Comparison of ENCODE assay signal across 10 cellular contexts in the genomic region with DNA sequence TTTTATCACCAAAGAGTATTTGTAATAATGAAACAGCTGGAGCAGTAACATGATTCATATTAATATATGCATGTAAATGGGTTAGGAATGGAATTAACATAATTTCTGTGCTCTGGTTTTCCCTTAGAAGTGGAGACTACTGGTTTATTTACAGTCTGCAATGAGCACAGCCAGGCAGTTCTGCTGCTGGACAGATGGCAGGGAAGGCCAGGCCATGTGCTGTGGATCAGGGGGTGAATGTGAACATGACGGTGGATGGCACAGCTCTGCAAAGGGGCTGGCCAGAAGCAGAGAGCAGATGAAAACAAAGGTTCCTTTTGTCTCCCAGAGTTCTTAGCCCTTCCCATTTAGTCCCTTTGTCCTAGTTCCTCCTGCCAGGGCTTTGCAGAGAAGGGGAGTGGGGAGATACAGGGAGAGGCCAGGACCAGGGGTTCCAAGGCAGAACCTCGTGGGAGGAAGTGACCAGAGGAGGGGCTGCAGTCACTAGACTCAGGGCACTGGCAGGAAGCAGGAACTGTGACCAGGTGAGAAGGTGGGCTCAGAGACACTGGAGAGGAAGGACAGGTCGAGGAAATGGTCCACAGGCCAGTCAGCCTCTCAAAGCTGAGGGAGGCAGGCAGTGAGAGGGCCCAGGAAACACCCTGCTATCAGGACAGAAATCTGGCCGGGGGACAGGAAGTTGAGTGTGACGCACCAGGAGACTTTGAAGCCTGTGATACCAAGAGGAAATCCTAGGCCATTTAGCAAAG.
DNase-seq lines count a peak whose midpoint lies in the region; ATAC-seq and TF ChIP-seq lines count a peak whose summit lies in the region.
"Had no signal": no experiment of that assay in that cellular context is flagged by ENCODE, and none has a peak within 500 bp of the region (broad histone marks: within the 10 kb centered on the region; RNA-seq: fewer than 3 reads in every experiment).

No MANE protein-coding gene starts in this region.

- WGBS in mesodermal cell (ENCODE audit: insufficient coverage in 2 of 2), 2 experiments = 74% methylated on average over 5 of the region's 5 CpGs
- 12 to 30% methylated on average over 5 of the region's 5 CpGs for WGBS in sigmoid colon, 2 donors
- 46 to 68% methylated on average over 3 to 5 of the region's 5 CpGs for WGBS in esophagus squamous epithelium, 2 donors

- H3K4me3 Mint-ChIP-seq in CD4-positive, CD25-positive, alpha-beta regulatory T cell = no peak overlapping the region
- no peak overlapping the region for H3K4me3 Mint-ChIP-seq in activated T-helper 2 cell treated with anti-CD3 and anti-CD28 coated beads, Interferon-gamma antibody, Interleukin-2, Interleukin-4, amounts not matched to agents 10 μg/mL and 5 μg/mL and 100 μg/mL, durations not matched to agents 14 hours and 24 hours and 36 hours (ENCODE audit: low read depth)

- intact Hi-C loops in activated T-helper 2 cell treated with anti-CD3 and anti-CD28 coated beads, Interferon-gamma antibody, Interleukin-2, Interleukin-4, amounts not matched to agents 10 μg/mL and 5 μg/mL and 100 μg/mL, durations not matched to agents 14 hours and 24 hours and 36 hours (cut with micrococcal nuclease) = loop anchor here (10.0 kb wide), 1 partner anchor 129 kb away; a partner anchor contains a TSS
- intact Hi-C loops in sigmoid colon (cut with DNase I) (no loop called here), esophagus squamous epithelium (cut with DNase I) (no loop called here)

- ATAC-seq in CD4-positive, CD25-positive, alpha-beta regulatory T cell (ENCODE audit: low read depth in 2 of 2) = peak; percentile 18 to 40
- ATAC-seq in GM19351 (IDR thresholded peaks at IDR 0.05; ENCODE audit: unreplicated experiment) = no peak

- H3K9me3 ChIP-seq in CD4-positive, CD25-positive, alpha-beta regulatory T cell (ENCODE audit: control insufficient read depth in 2 of 2, low read length in 2 of 2) = no peaks in the 10 kb centered on the region
- H3K9me3 ChIP-seq in Loucy (ENCODE audit: insufficient read depth, low read depth, low read length) (no peaks in the 10 kb centered on the region), mesodermal cell (ENCODE audit: control insufficient read depth, low read length) (no peaks in the 10 kb centered on the region), sigmoid colon (no peaks in the 10 kb centered on the region), esophagus squamous epithelium (no peaks in the 10 kb centered on the region)
- H3K9me3 ChIP-seq: thoracic aorta had no signal

- peaks cover 3 to 14% (median 9%) of the 10 kb centered on the region in 4 donors for H3K4me1 Mint-ChIP-seq in CD4-positive, CD25-positive, alpha-beta regulatory T cell
- H3K4me1 Mint-ChIP-seq in activated T-helper 2 cell treated with anti-CD3 and anti-CD28 coated beads, Interferon-gamma antibody, Interleukin-2, Interleukin-4, amounts not matched to agents 10 μg/mL and 5 μg/mL and 100 μg/mL, durations not matched to agents 14 hours and 24 hours and 36 hours (ENCODE audit: low read depth) = peaks cover 14% of the 10 kb centered on the region

- H3K4me1 ChIP-seq in CD4-positive, CD25-positive, alpha-beta regulatory T cell (ENCODE audit: control insufficient read depth, insufficient read depth, low read length, poor library complexity, severe bottlenecking) = peaks cover 10% of the 10 kb centered on the region
- H3K4me1 ChIP-seq in Loucy (ENCODE audit: insufficient read depth, low read length, poor library complexity, severe bottlenecking) = peaks cover 12% of the 10 kb centered on the region
- peaks cover 10% of the 10 kb centered on the region for H3K4me1 ChIP-seq in mesodermal cell (ENCODE audit: control insufficient read depth, insufficient read depth, low read length, poor library complexity, severe bottlenecking)
- peaks cover 0 to 7% (median 0%) of the 10 kb centered on the region in 4 donors for H3K4me1 ChIP-seq in sigmoid colon
- peaks cover 0 to 8% (median 6%) of the 10 kb centered on the region in 3 donors for H3K4me1 ChIP-seq in esophagus squamous epithelium

- H3K27me3 Mint-ChIP-seq in CD4-positive, CD25-positive, alpha-beta regulatory T cell = peaks cover 4% of the 10 kb centered on the region
- peaks cover 6% of the 10 kb centered on the region for H3K27me3 Mint-ChIP-seq in activated T-helper 2 cell treated with anti-CD3 and anti-CD28 coated beads, Interferon-gamma antibody, Interleukin-2, Interleukin-4, amounts not matched to agents 10 μg/mL and 5 μg/mL and 100 μg/mL, durations not matched to agents 14 hours and 24 hours and 36 hours (ENCODE audit: low read depth)

- no peaks in the 10 kb centered on the region for H3K36me3 ChIP-seq in CD4-positive, CD25-positive, alpha-beta regulatory T cell (ENCODE audit: control insufficient read depth, insufficient read depth, low read length)
- H3K36me3 ChIP-seq in Loucy (ENCODE audit: insufficient read depth, low read length) = no peaks in the 10 kb centered on the region
- no peaks in the 10 kb centered on the region for H3K36me3 ChIP-seq in mesodermal cell (ENCODE audit: control insufficient read depth, insufficient read depth, low read length)
- H3K36me3 ChIP-seq in sigmoid colon = no peaks in the 10 kb centered on the region
- no peaks in the 10 kb centered on the region for H3K36me3 ChIP-seq in esophagus squamous epithelium
- H3K36me3 ChIP-seq: thoracic aorta had no signal

- peak in 1 of 3 donors; percentile 48 for DNase-seq in CD4-positive, CD25-positive, alpha-beta regulatory T cell
- peak; percentile 17 for DNase-seq in activated T-helper 2 cell treated with anti-CD3 and anti-CD28 coated beads, Interferon-gamma antibody, Interleukin-2, Interleukin-4, amounts not matched to agents 10 μg/mL and 5 μg/mL and 100 μg/mL, durations not matched to agents 14 hours and 24 hours and 36 hours (ENCODE audit: low spot score)
- DNase-seq in NK-92 (lab: John Stamatoyannopoulos, UW; ENCODE audit: unreplicated experiment) (no peak), sigmoid colon (no peak), esophagus squamous epithelium (lab: John Stamatoyannopoulos, UW) (no peak)

- H3K27ac Mint-ChIP-seq in CD4-positive, CD25-positive, alpha-beta regulatory T cell = peak overlapping the region in 2 of 3 donors; percentile 52
- no peak overlapping the region for H3K27ac Mint-ChIP-seq in activated T-helper 2 cell treated with anti-CD3 and anti-CD28 coated beads, Interferon-gamma antibody, Interleukin-2, Interleukin-4, amounts not matched to agents 10 μg/mL and 5 μg/mL and 100 μg/mL, durations not matched to agents 14 hours and 24 hours and 36 hours

- H3K36me3 Mint-ChIP-seq in CD4-positive, CD25-positive, alpha-beta regulatory T cell = no peaks in the 10 kb centered on the region
- no peaks in the 10 kb centered on the region for H3K36me3 Mint-ChIP-seq in activated T-helper 2 cell treated with anti-CD3 and anti-CD28 coated beads, Interferon-gamma antibody, Interleukin-2, Interleukin-4, amounts not matched to agents 10 μg/mL and 5 μg/mL and 100 μg/mL, durations not matched to agents 14 hours and 24 hours and 36 hours (ENCODE audit: low read depth)

- H3K9me2 ChIP-seq in Loucy (replicated peaks; ENCODE audit: low read depth, low read length) = no peaks in the 10 kb centered on the region

- no peaks in the 10 kb centered on the region for H3K79me2 ChIP-seq in Loucy (ENCODE audit: insufficient read depth, low read length)

- peak overlapping the region; percentile 68 for H2AFZ ChIP-seq in Loucy (ENCODE audit: low read length)

- H3K27ac ChIP-seq in CD4-positive, CD25-positive, alpha-beta regulatory T cell (ENCODE audit: insufficient read depth, low read length, poor library complexity, severe bottlenecking) = no peak overlapping the region
- peak overlapping the region; percentile 45 for H3K27ac ChIP-seq in mesodermal cell (ENCODE audit: low read depth, low read length, severe bottlenecking)
- peak overlapping the region in 1 of 4 donors; percentile 5 for H3K27ac ChIP-seq in sigmoid colon
- H3K27ac ChIP-seq in esophagus squamous epithelium = peak overlapping the region in 1 of 4 donors; percentile 16
- H3K27ac ChIP-seq: SK-N-MC, thoracic aorta had no signal

- peak overlapping the region; percentile 40 for H3K4me2 ChIP-seq in Loucy (ENCODE audit: low read depth, low read length, poor library complexity, severe bottlenecking)

- no peak for TF ChIP-seq POLR2A in sigmoid colon (IDR thresholded peaks at IDR 0.05)
- no peak for TF ChIP-seq POLR2A in esophagus squamous epithelium (IDR thresholded peaks at IDR 0.05)

- no peak for TF ChIP-seq CTCF in Loucy (conservative IDR thresholded peaks at IDR 0.05; ENCODE audit: low read length)
- no peak for TF ChIP-seq CTCF in sigmoid colon (IDR thresholded peaks at IDR 0.05)
- TF ChIP-seq CTCF in esophagus squamous epithelium (IDR thresholded peaks at IDR 0.05) = no peak

- H3K9me3 Mint-ChIP-seq in CD4-positive, CD25-positive, alpha-beta regulatory T cell = peaks cover 0 to 2% (median 0%) of the 10 kb centered on the region in 7 donors
- H3K9me3 Mint-ChIP-seq in activated T-helper 2 cell treated with anti-CD3 and anti-CD28 coated beads, Interferon-gamma antibody, Interleukin-2, Interleukin-4, amounts not matched to agents 10 μg/mL and 5 μg/mL and 100 μg/mL, durations not matched to agents 14 hours and 24 hours and 36 hours = no peaks in the 10 kb centered on the region

- no peak overlapping the region for H3K4me3 ChIP-seq in CD4-positive, CD25-positive, alpha-beta regulatory T cell (ENCODE audit: low read depth, low read length)
- H3K4me3 ChIP-seq in Loucy (ENCODE audit: low read length, poor library complexity, severe bottlenecking) = no peak overlapping the region
- no peak overlapping the region for H3K4me3 ChIP-seq in mesodermal cell (ENCODE audit: extremely low read depth, insufficient read depth, low read length, poor library complexity, severe bottlenecking)
- H3K4me3 ChIP-seq in sigmoid colon = no peak overlapping the region
- H3K4me3 ChIP-seq in esophagus squamous epithelium = no peak overlapping the region
- H3K4me3 ChIP-seq: SK-N-MC, thoracic aorta had no signal

- H4K20me1 ChIP-seq in Loucy (ENCODE audit: insufficient read depth, low read length, poor library complexity, severe bottlenecking) = no peaks in the 10 kb centered on the region

- H3F3A ChIP-seq in Loucy (ENCODE audit: low read depth) = no peaks in the 10 kb centered on the region

- H3K9ac ChIP-seq in Loucy (ENCODE audit: low read depth, low read length, poor library complexity, severe bottlenecking) = no peak overlapping the region

- H3K27me3 ChIP-seq in CD4-positive, CD25-positive, alpha-beta regulatory T cell (ENCODE audit: control insufficient read depth, insufficient read depth, low read length) = no peaks in the 10 kb centered on the region
- H3K27me3 ChIP-seq in Loucy (ENCODE audit: insufficient read depth, low read length, poor library complexity, severe bottlenecking) = no peaks in the 10 kb centered on the region
- H3K27me3 ChIP-seq in sigmoid colon = no peaks in the 10 kb centered on the region
- H3K27me3 ChIP-seq in esophagus squamous epithelium = no peaks in the 10 kb centered on the region

- no peak for TF ChIP-seq EP300 in sigmoid colon (IDR thresholded peaks at IDR 0.05)
